Comparison of ENCODE assay signal across 23 cellular contexts in genomic region chr20:62486431-62486954, GRCh38. TPM values are rescaled to one million over a fixed set of nuclear protein-coding genes. Genes with fewer than 3 reads are reported as not detected.
DNase-seq lines count a peak whose midpoint lies in the region; ATAC-seq, FAIRE-seq and TF ChIP-seq lines count a peak whose summit lies in the region.
"Had no signal": no experiment of that assay in that cellular context is flagged by ENCODE, and none has a peak within 500 bp of the region (broad histone marks: within the 10 kb centered on the region; RNA-seq: fewer than 3 reads in every experiment).

No MANE protein-coding gene starts in this region.

- TF ChIP-seq EP300 in K562 (IDR thresholded peaks at IDR 0.05; ENCODE audit: low read length), result no peak

- H2AFZ ChIP-seq in K562 (ENCODE audit: low read depth, low read length), result peak overlapping the region; percentile 87

- H3K79me2 ChIP-seq in K562 (ENCODE audit: control insufficient read depth, insufficient read depth, low read length), result no peaks in the 10 kb centered on the region

- DNase-seq in CD8-positive, alpha-beta memory T cell, result no peak
- DNase-seq in HTR-8/SVneo (ENCODE audit: insufficient read length, low spot score), result no peak
- DNase-seq in K562 (ENCODE audit: extremely low read depth in 1 of 4, low spot score in 3 of 4), result peak in 1 of 4 experiments; percentile 41
- DNase-seq in mesothelial cell of epicardium (ENCODE audit: low spot score in 2 of 2, unreplicated experiment in 2 of 2), result no peak
- DNase-seq in DMS79 (lab: John Stamatoyannopoulos, UW), result no peak
- DNase-seq in stimulated activated naive CD4-positive, alpha-beta T cell treated with Interleukin-2 at 50 U/mL for 16 hours (lab: John Stamatoyannopoulos, UW), result no peak
- DNase-seq in activated CD8-positive, alpha-beta memory T cell treated with anti-CD3 and anti-CD28 coated beads, Interleukin-2, amount 50 U/mL, for 4 hours, result no peak
- DNase-seq: CD4-positive, alpha-beta T cell; DMS53; GOT3; Kasumi-1; MG63; NCI-H1092; NCI-H146; NCI-H2029 treated with DMSO at 0.1 percent for 48 hours; NCI-H2171; NCI-H526; SJCRH30 had no signal

- H3K9me3 Mint-ChIP-seq in CD8-positive, alpha-beta memory T cell, result no peaks in the 10 kb centered on the region
- H3K9me3 Mint-ChIP-seq in mesothelial cell of epicardium, result no peaks in the 10 kb centered on the region
- H3K9me3 Mint-ChIP-seq: CD4-positive, alpha-beta T cell had no signal

- no peak overlapping the region for H3K4me3 Mint-ChIP-seq in CD8-positive, alpha-beta memory T cell
- peak overlapping the region; percentile 22 for H3K4me3 Mint-ChIP-seq in mesothelial cell of epicardium
- H3K4me3 Mint-ChIP-seq: CD4-positive, alpha-beta T cell had no signal

- no TSS peak for BruUV-seq in K562 (replicated peaks; lab: Mats Ljungman, UMichigan)

- H3K4me1 Mint-ChIP-seq in CD8-positive, alpha-beta memory T cell, result peaks cover 0 to 18% (median 3%) of the 10 kb centered on the region in 3 donors
- peaks cover 68% of the 10 kb centered on the region for H3K4me1 Mint-ChIP-seq in mesothelial cell of epicardium

- in situ Hi-C loops in K562 (cut with MboI), result no loop called here

- POLR2A ChIA-PET in CD8-positive, alpha-beta memory T cell (lab: Charles Lee), result no interaction called here
- POLR2A ChIA-PET in K562 (lab: Yijun Ruan, JAX), result interaction anchor here (0.6 to 1.7 kb wide), 2 partner anchors 8 to 104 kb away, joined by 3 to 5 read pairs; no protein-coding TSS in a partner anchor

- H3K4me3 ChIP-seq in CD8-positive, alpha-beta memory T cell (ENCODE audit: low read length), result no peak overlapping the region
- no peak overlapping the region for H3K4me3 ChIP-seq in K562
- H3K4me3 ChIP-seq: A549, MG63, SJCRH30 had no signal

- no peaks in the 10 kb centered on the region for H3K36me3 Mint-ChIP-seq in CD8-positive, alpha-beta memory T cell
- no peaks in the 10 kb centered on the region for H3K36me3 Mint-ChIP-seq in mesothelial cell of epicardium

- H3K9me1 ChIP-seq in K562 (ENCODE audit: control insufficient read depth, insufficient read depth, low read length), result no peaks in the 10 kb centered on the region

- ATAC-seq in K562 (peak; percentile 34), esophagus mucosa (no peak)

- TF ChIP-seq POLR2A in K562 (conservative IDR thresholded peaks at IDR 0.05), result no peak

- peak overlapping the region; percentile 75 for H3K27ac ChIP-seq in CD8-positive, alpha-beta memory T cell (ENCODE audit: low read depth, low read length)
- peak overlapping the region; percentile 61 for H3K27ac ChIP-seq in K562 (ENCODE audit: extremely low read depth, low read depth, low read length)
- H3K27ac ChIP-seq: A549, SJCRH30 had no signal

- 40% methylated on average over 14 of the region's 15 CpGs for WGBS in K562 (ENCODE audit: insufficient coverage, low coverage, missing lambda C conversion rate)

- H3K4me1 ChIP-seq in CD8-positive, alpha-beta memory T cell (ENCODE audit: insufficient read depth, low read length), result no peaks in the 10 kb centered on the region
- peaks cover 57 to 87% of the 10 kb centered on the region in 2 experiments for H3K4me1 ChIP-seq in K562 (replicated peaks in 1 of 2; ENCODE audit: control insufficient read depth in 2 of 2, insufficient read depth in 2 of 2, low read length in 2 of 2)

- FAIRE-seq in HTR-8/SVneo (lab: Jason Lieb, UNC) (peak; percentile 9), K562 (lab: Jason Lieb, UNC) (no peak)
- FAIRE-seq: A549, GM12892, GM18507 had no signal

- intact Hi-C loops in K562 (cut with micrococcal nuclease), result loop anchor here (5.0 kb wide), 1 partner anchor 79 kb away; the partner anchor contains the start of gene CABLES2

- peaks cover 7% of the 10 kb centered on the region for H3K27me3 ChIP-seq in CD8-positive, alpha-beta memory T cell (ENCODE audit: insufficient read depth, low read length, poor library complexity, severe bottlenecking)
- peaks cover 0 to 9% of the 10 kb centered on the region in 2 experiments; a peak in 2 of 5 replicates for H3K27me3 ChIP-seq in K562 (ENCODE audit: control insufficient read depth in 2 of 2, insufficient read depth in 2 of 2, low read length in 2 of 2)
- H3K27me3 ChIP-seq: MG63 had no signal

- peaks cover 36 to 67% of the 10 kb centered on the region in 2 donors for H3K27me3 Mint-ChIP-seq in CD8-positive, alpha-beta memory T cell
- peaks cover 18% of the 10 kb centered on the region for H3K27me3 Mint-ChIP-seq in mesothelial cell of epicardium (ENCODE audit: low read depth)

- H3K9ac ChIP-seq in K562 (ENCODE audit: insufficient read depth in 1 of 2, low read depth in 2 of 2, low read length in 2 of 2), result peak overlapping the region; percentile 36 to 77

- H3K4me2 ChIP-seq in K562 (ENCODE audit: insufficient read depth, low read length), result peak overlapping the region; percentile 65; the same call in 1 of the 2 replicates
- H3K4me2 ChIP-seq: A549 had no signal

- no peaks in the 10 kb centered on the region for H3K9me3 ChIP-seq in CD8-positive, alpha-beta memory T cell (ENCODE audit: low read length)
- H3K9me3 ChIP-seq in K562 (replicated peaks; ENCODE audit: control insufficient read depth, insufficient read depth, low read depth, low read length), result no peaks in the 10 kb centered on the region
- H3K9me3 ChIP-seq: A549, MG63, SJCRH30 had no signal

- CTCF ChIA-PET in CD8-positive, alpha-beta memory T cell (lab: Charles Lee), result no interaction called here
- CTCF ChIA-PET in K562 (lab: Yijun Ruan, JAX; ENCODE audit: low intra/inter-chr PET ratio), result no interaction called here

- TF ChIP-seq RAD21 in K562 (CRISPR knock-in tag; conservative IDR thresholded peaks at IDR 0.05 in 1 of 2, IDR thresholded peaks at IDR 0.05 in 1 of 2), result no peak

- TF ChIP-seq CTCF in K562 (IDR thresholded peaks at IDR 0.05 in 2 of 3, conservative IDR thresholded peaks at IDR 0.05 in 1 of 3; ENCODE audit: insufficient read depth in 2 of 3, low read depth in 1 of 3, low read length in 3 of 3), result no peak
- no peak for TF ChIP-seq CTCF in mesothelial cell of epicardium (IDR thresholded peaks at IDR 0.05; ENCODE audit: unreplicated experiment)

- H3K27ac Mint-ChIP-seq in CD8-positive, alpha-beta memory T cell, result peak overlapping the region in 1 of 8 donors; percentile 17
- H3K27ac Mint-ChIP-seq in mesothelial cell of epicardium, result peak overlapping the region; percentile 95
- H3K27ac Mint-ChIP-seq: CD4-positive, alpha-beta T cell had no signal

- H3K36me3 ChIP-seq in CD8-positive, alpha-beta memory T cell (ENCODE audit: insufficient read depth, low read length), result no peaks in the 10 kb centered on the region
- H3K36me3 ChIP-seq in K562 (ENCODE audit: control insufficient read depth, insufficient read depth, low read length), result no peaks in the 10 kb centered on the region
- H3K36me3 ChIP-seq: MG63, SJCRH30 had no signal

- H4K20me1 ChIP-seq in K562 (replicated peaks; ENCODE audit: control insufficient read depth, insufficient read depth, low read length), result no peaks in the 10 kb centered on the region

TF ChIP-seq in K562, 482 proteins besides CTCF, POLR2A, EP300 and RAD21 (continues in another document):
- no peak for TF ChIP-seq KAT8 (IDR thresholded peaks at IDR 0.05; ENCODE audit: low read depth)
- no peak for TF ChIP-seq ILF3 (IDR thresholded peaks at IDR 0.05; ENCODE audit: borderline replicate concordance)
- TF ChIP-seq CEBPG (CRISPR knock-in tag; IDR thresholded peaks at IDR 0.05), result 0 out of 2 replicates have a peak, but pooled peaks have one; percentile 16
- TF ChIP-seq CEBPG (tag; conservative IDR thresholded peaks at IDR 0.05 in 1 of 2, IDR thresholded peaks at IDR 0.05 in 1 of 2), result no peak

RNA-seq across cellular contexts. Expression of gene GATA5, which starts 10.7 kb away (rescaled TPM):
- total RNA-seq in CD8-positive, alpha-beta memory T cell, result not detected
- polyA plus RNA-seq in CD8-positive, alpha-beta memory T cell, result not detected
- 0.40 and 1.3 TPM in 2 replicates for total RNA-seq in K562 (2011; cell fraction: chromatin; rRNA removed; ENCODE audit: low replicate concordance)
- total RNA-seq in K562 (2011; cell fraction: nucleolus; rRNA removed), result 0.66 and 0.67 TPM in 2 replicates
- 0.29 and 0.46 TPM in 2 replicates for total RNA-seq in K562 (2011; cell fraction: nucleoplasm; rRNA removed)
- 0.18 and 0.45 TPM in 2 replicates for total RNA-seq in K562 (2014; rRNA removed)
- 0.06 TPM in 1 of 2 replicates, not detected in the other for total RNA-seq in K562 (2014; rRNA removed; fragmentation: Illumina TruSeq; extraction: Trizol)
- 0.08 and 0.22 TPM in 2 replicates for total RNA-seq in K562 (2015; rRNA removed; fragmentation: Illumina TruSeq; extraction: Trizol)
- total RNA-seq in K562 (2021), result 0.49 TPM in 2 replicates
- polyA plus RNA-seq in K562 (2011; rRNA removed), result 0.57 and 0.68 TPM in 2 replicates
- 0.68 and 2.4 TPM in 2 replicates for polyA plus RNA-seq in K562 (2011; cell fraction: cytosol; rRNA removed)
- 1.4 and 2.7 TPM in 2 replicates for polyA plus RNA-seq in K562 (2011; cell fraction: nucleus; rRNA removed)
- 0.43 and 0.44 TPM in 2 replicates for polyA plus RNA-seq in K562 (2012)
- 0.09 and 0.11 TPM in 2 replicates for polyA plus RNA-seq in K562 (2014; fragmentation: Illumina TruSeq; extraction: Trizol)
- polyA plus RNA-seq in K562 (2014; fragmentation: Nextera tagmentation; extraction: Ambion mirVana), result not detected
- polyA plus RNA-seq in K562 (2014; rRNA removed), result 0.16 and 0.34 TPM in 2 replicates
- 0.12 and 0.39 TPM in 2 replicates for polyA minus RNA-seq in K562 (2011; rRNA and poly(A)+ RNA removed)
- 0.86 and 1.5 TPM in 2 replicates for polyA minus RNA-seq in K562 (2011; cell fraction: cytosol; rRNA and poly(A)+ RNA removed)
- 0.67 TPM in 2 replicates for polyA minus RNA-seq in K562 (2011; cell fraction: nucleus; rRNA and poly(A)+ RNA removed)
- total RNA-seq in mesothelial cell of epicardium, result 26.0 to 30.0 TPM (median 27.5 TPM) in 3 replicates
- not detected for total RNA-seq in esophagus mucosa
- total RNA-seq: CD4-positive, alpha-beta T cell; SJCRH30 had no signal
- polyA plus RNA-seq: BJ had no signal

RNA-seq across cellular contexts. Expression of gene RBBP8NL, which starts 59.2 kb away (rescaled TPM):
- not detected for total RNA-seq in CD8-positive, alpha-beta memory T cell
- not detected for polyA plus RNA-seq in CD8-positive, alpha-beta memory T cell
- total RNA-seq in K562 (2011; cell fraction: chromatin; rRNA removed; ENCODE audit: low replicate concordance), result not detected in 2 replicates
- not detected in 2 replicates for total RNA-seq in K562 (2011; cell fraction: nucleolus; rRNA removed)
- total RNA-seq in K562 (2011; cell fraction: nucleoplasm; rRNA removed), result not detected in 2 replicates
- total RNA-seq in K562 (2014; rRNA removed), result not detected in 2 replicates
- total RNA-seq in K562 (2014; rRNA removed; fragmentation: Illumina TruSeq; extraction: Trizol), result not detected in 2 replicates
- not detected in 2 replicates for total RNA-seq in K562 (2015; rRNA removed; fragmentation: Illumina TruSeq; extraction: Trizol)
- not detected in 2 replicates for total RNA-seq in K562 (2021)
- not detected in 2 replicates for polyA plus RNA-seq in K562 (2011; rRNA removed)
- polyA plus RNA-seq in K562 (2011; cell fraction: cytosol; rRNA removed), result 0.04 TPM in 1 of 2 replicates, not detected in the other
- 0.09 TPM in 1 of 2 replicates, not detected in the other for polyA plus RNA-seq in K562 (2011; cell fraction: nucleus; rRNA removed)
- not detected in 2 replicates for polyA plus RNA-seq in K562 (2012)
- not detected in 2 replicates for polyA plus RNA-seq in K562 (2014; fragmentation: Illumina TruSeq; extraction: Trizol)
- polyA plus RNA-seq in K562 (2014; fragmentation: Nextera tagmentation; extraction: Ambion mirVana), result not detected
- polyA plus RNA-seq in K562 (2014; rRNA removed), result not detected in 2 replicates
- polyA minus RNA-seq in K562 (2011; rRNA and poly(A)+ RNA removed), result not detected in 2 replicates
- not detected in 2 replicates for polyA minus RNA-seq in K562 (2011; cell fraction: cytosol; rRNA and poly(A)+ RNA removed)
- polyA minus RNA-seq in K562 (2011; cell fraction: nucleus; rRNA and poly(A)+ RNA removed), result not detected in 2 replicates
- total RNA-seq in mesothelial cell of epicardium, result 12.3 to 13.5 TPM (median 12.6 TPM) in 3 replicates
- total RNA-seq in esophagus mucosa, result 5.1 TPM
- total RNA-seq: CD4-positive, alpha-beta T cell; SJCRH30 had no signal
- polyA plus RNA-seq: A549, BJ had no signal

Comparison
In these comparisons a context has a peak if more than half of its experiments do, and no peak if none do; other contexts are left out.
1. RNA of gene GATA5, which starts 10.7 kb away (total RNA-seq): 26.0 to 30.0 TPM in mesothelial cell of epicardium; 0.06 to 1.3 TPM in K562, not detected in esophagus mucosa (single experiment) and not detected in CD8-positive, alpha-beta memory T cell; every median in the first group is over 10 times any median in the second.